Comparison of ENCODE assay signal across 8 cellular contexts in genomic region chr7:93231264-93231663, GRCh38. TPM values are rescaled to one million over a fixed set of nuclear protein-coding genes. Genes with fewer than 3 reads are reported as not detected.
A peak's percentile ranks its signal among the peaks of the same experiment; 100 is the strongest.
DNase-seq lines count a peak whose midpoint lies in the region; ATAC-seq and TF ChIP-seq lines count a peak whose summit lies in the region.
"Had no signal": no experiment of that assay in that cellular context is flagged by ENCODE, and none has a peak within 500 bp of the region (broad histone marks: within the 10 kb centered on the region; RNA-seq: fewer than 3 reads in every experiment).

No MANE protein-coding gene starts in this region.

- H3K9me3 ChIP-seq in skeletal muscle tissue (ENCODE audit: control insufficient read depth in 3 of 3, low read length in 3 of 3): no peaks in the 10 kb centered on the region

- ATAC-seq in omental fat pad (ENCODE audit: low FRiP score): no peak

- H3K4me3 ChIP-seq in HFF-Myc (replicated peaks; ENCODE audit: low read depth, low read length) (peak overlapping the region; percentile 91), fibroblast of villous mesenchyme (ENCODE audit: low read depth, low read length) (peak overlapping the region; percentile 92), skeletal muscle tissue (ENCODE audit: low read length in 3 of 3) (peak overlapping the region; percentile 89 to 98 (median 95))

- H3K9ac ChIP-seq in skeletal muscle tissue (ENCODE audit: low read depth in 1 of 3, low read length in 3 of 3): peak overlapping the region; percentile 85 to 90 (median 86)

- TF ChIP-seq CTCF in HFF-Myc (IDR thresholded peaks at IDR 0.05; ENCODE audit: low read depth, low read length, missing control alignments) (no peak), fibroblast of villous mesenchyme (IDR thresholded peaks at IDR 0.05; ENCODE audit: insufficient read depth, low read depth, low read length) (no peak), omental fat pad (IDR thresholded peaks at IDR 0.05) (no peak)

- H3K4me1 ChIP-seq in skeletal muscle tissue (ENCODE audit: control insufficient read depth in 3 of 3, insufficient read depth in 3 of 3, low read length in 3 of 3): peaks cover 0 to 15% (median 13%) of the 10 kb centered on the region in 3 donors

- H3K27ac ChIP-seq in skeletal muscle tissue (ENCODE audit: low read depth, low read length): no peak overlapping the region

- no peaks in the 10 kb centered on the region for H3K27me3 ChIP-seq in skeletal muscle tissue (ENCODE audit: control insufficient read depth in 3 of 3, insufficient read depth in 3 of 3, low read length in 3 of 3)

- DNase-seq in HFF-Myc (ENCODE audit: extremely low read depth, low read depth) (no peak), SKM-1 (lab: John Stamatoyannopoulos, UW; ENCODE audit: unreplicated experiment) (peak; percentile 19), fibroblast of villous mesenchyme (ENCODE audit: low read depth) (no peak), Ammon's horn (ENCODE audit: low spot score) (no peak), omental fat pad (ENCODE audit: low spot score) (no peak), AG08395 (ENCODE audit: low spot score) (no peak)

- H3K36me3 ChIP-seq in skeletal muscle tissue (ENCODE audit: control insufficient read depth in 3 of 3, insufficient read depth in 3 of 3, low read length in 3 of 3): no peaks in the 10 kb centered on the region

RNA-seq across cellular contexts. Expression of gene VPS50, which starts 0.9 kb away (rescaled TPM):
- total RNA-seq in fibroblast of villous mesenchyme: 28.3 and 45.8 TPM in 2 replicates
- total RNA-seq in skeletal muscle tissue: 47.0 TPM
- total RNA-seq in omental fat pad: 10 to 100 TPM; 11.3 to 33.7 (median 14.2) TPM

RNA-seq across cellular contexts. Expression of gene HEPACAM2, which starts 5.0 kb away (rescaled TPM):
- total RNA-seq in fibroblast of villous mesenchyme: not detected in 2 replicates
- total RNA-seq in skeletal muscle tissue: not detected
- total RNA-seq in omental fat pad: not detected
- total RNA-seq: M059J had no signal
